ENCODE assay signal across 1 cellular context in the genomic region with DNA sequence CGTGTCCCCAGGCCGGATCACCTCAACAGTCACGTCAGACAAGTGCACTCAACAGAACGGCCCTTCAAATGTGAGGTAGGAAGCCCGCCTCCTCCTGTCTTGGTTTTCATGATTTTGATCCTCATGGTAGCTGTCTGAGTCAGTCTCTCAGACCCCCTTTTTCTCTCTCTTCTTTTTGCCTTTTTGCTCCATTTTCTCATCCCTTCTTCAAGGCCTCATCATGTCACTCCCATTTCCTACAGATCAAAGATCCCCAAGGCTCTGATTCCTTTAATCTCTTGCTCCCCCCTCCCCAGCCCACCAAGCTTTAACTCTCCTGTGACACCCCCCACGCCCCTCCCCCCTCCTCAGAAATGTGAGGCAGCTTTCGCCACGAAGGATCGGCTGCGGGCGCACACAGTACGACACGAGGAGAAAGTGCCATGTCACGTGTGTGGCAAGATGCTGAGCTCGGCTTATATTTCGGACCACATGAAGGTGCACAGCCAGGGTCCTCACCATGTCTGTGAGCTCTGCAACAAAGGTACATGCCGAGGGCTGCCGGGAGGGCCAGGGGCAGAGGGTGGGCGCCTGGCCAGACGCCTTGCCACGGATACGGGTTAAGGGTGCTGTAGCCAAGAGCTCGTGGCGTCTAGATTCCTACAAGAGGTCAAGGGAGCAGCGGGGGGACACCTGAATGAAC.
TF ChIP-seq lines count a peak whose summit lies in the region.

No MANE protein-coding gene starts in this region.

TF ChIP-seq in K562, 482 proteins besides CTCF, POLR2A, EP300 and RAD21 (continued from another document and continues in another):
- TF ChIP-seq ETV1 (tag; conservative IDR thresholded peaks at IDR 0.05; ENCODE audit: low read depth) (no peak), BRD9 (IDR thresholded peaks at IDR 0.05; ENCODE audit: low read depth, partially characterized antibody) (no peak), PHF21A (IDR thresholded peaks at IDR 0.05; ENCODE audit: borderline replicate concordance, low read depth) (no peak), ZNF551 (CRISPR knock-in tag; IDR thresholded peaks at IDR 0.05) (no peak), PHTF2 (CRISPR knock-in tag; IDR thresholded peaks at IDR 0.05) (no peak), ZNF165 (CRISPR knock-in tag; IDR thresholded peaks at IDR 0.05; ENCODE audit: borderline replicate concordance) (no peak), E2F3 (CRISPR knock-in tag; IDR thresholded peaks at IDR 0.05) (no peak), CEBPG (CRISPR knock-in tag; IDR thresholded peaks at IDR 0.05) (no peak), CEBPG (tag; conservative IDR thresholded peaks at IDR 0.05 in 1 of 2, IDR thresholded peaks at IDR 0.05 in 1 of 2) (no peak), SIN3B (IDR thresholded peaks at IDR 0.05; ENCODE audit: low read depth) (no peak), CBX2 (IDR thresholded peaks at IDR 0.05; ENCODE audit: insufficient read depth, low read length, poor library complexity, severe bottlenecking) (no peak), MCM3 (IDR thresholded peaks at IDR 0.05) (no peak), CREM (IDR thresholded peaks at IDR 0.05; ENCODE audit: low read depth) (no peak), ZNF212 (CRISPR knock-in tag; IDR thresholded peaks at IDR 0.05) (no peak), TCF7 (IDR thresholded peaks at IDR 0.05; ENCODE audit: borderline replicate concordance) (no peak), ZNF695 (CRISPR knock-in tag; IDR thresholded peaks at IDR 0.05) (no peak)
- TF ChIP-seq, protein P1, sequence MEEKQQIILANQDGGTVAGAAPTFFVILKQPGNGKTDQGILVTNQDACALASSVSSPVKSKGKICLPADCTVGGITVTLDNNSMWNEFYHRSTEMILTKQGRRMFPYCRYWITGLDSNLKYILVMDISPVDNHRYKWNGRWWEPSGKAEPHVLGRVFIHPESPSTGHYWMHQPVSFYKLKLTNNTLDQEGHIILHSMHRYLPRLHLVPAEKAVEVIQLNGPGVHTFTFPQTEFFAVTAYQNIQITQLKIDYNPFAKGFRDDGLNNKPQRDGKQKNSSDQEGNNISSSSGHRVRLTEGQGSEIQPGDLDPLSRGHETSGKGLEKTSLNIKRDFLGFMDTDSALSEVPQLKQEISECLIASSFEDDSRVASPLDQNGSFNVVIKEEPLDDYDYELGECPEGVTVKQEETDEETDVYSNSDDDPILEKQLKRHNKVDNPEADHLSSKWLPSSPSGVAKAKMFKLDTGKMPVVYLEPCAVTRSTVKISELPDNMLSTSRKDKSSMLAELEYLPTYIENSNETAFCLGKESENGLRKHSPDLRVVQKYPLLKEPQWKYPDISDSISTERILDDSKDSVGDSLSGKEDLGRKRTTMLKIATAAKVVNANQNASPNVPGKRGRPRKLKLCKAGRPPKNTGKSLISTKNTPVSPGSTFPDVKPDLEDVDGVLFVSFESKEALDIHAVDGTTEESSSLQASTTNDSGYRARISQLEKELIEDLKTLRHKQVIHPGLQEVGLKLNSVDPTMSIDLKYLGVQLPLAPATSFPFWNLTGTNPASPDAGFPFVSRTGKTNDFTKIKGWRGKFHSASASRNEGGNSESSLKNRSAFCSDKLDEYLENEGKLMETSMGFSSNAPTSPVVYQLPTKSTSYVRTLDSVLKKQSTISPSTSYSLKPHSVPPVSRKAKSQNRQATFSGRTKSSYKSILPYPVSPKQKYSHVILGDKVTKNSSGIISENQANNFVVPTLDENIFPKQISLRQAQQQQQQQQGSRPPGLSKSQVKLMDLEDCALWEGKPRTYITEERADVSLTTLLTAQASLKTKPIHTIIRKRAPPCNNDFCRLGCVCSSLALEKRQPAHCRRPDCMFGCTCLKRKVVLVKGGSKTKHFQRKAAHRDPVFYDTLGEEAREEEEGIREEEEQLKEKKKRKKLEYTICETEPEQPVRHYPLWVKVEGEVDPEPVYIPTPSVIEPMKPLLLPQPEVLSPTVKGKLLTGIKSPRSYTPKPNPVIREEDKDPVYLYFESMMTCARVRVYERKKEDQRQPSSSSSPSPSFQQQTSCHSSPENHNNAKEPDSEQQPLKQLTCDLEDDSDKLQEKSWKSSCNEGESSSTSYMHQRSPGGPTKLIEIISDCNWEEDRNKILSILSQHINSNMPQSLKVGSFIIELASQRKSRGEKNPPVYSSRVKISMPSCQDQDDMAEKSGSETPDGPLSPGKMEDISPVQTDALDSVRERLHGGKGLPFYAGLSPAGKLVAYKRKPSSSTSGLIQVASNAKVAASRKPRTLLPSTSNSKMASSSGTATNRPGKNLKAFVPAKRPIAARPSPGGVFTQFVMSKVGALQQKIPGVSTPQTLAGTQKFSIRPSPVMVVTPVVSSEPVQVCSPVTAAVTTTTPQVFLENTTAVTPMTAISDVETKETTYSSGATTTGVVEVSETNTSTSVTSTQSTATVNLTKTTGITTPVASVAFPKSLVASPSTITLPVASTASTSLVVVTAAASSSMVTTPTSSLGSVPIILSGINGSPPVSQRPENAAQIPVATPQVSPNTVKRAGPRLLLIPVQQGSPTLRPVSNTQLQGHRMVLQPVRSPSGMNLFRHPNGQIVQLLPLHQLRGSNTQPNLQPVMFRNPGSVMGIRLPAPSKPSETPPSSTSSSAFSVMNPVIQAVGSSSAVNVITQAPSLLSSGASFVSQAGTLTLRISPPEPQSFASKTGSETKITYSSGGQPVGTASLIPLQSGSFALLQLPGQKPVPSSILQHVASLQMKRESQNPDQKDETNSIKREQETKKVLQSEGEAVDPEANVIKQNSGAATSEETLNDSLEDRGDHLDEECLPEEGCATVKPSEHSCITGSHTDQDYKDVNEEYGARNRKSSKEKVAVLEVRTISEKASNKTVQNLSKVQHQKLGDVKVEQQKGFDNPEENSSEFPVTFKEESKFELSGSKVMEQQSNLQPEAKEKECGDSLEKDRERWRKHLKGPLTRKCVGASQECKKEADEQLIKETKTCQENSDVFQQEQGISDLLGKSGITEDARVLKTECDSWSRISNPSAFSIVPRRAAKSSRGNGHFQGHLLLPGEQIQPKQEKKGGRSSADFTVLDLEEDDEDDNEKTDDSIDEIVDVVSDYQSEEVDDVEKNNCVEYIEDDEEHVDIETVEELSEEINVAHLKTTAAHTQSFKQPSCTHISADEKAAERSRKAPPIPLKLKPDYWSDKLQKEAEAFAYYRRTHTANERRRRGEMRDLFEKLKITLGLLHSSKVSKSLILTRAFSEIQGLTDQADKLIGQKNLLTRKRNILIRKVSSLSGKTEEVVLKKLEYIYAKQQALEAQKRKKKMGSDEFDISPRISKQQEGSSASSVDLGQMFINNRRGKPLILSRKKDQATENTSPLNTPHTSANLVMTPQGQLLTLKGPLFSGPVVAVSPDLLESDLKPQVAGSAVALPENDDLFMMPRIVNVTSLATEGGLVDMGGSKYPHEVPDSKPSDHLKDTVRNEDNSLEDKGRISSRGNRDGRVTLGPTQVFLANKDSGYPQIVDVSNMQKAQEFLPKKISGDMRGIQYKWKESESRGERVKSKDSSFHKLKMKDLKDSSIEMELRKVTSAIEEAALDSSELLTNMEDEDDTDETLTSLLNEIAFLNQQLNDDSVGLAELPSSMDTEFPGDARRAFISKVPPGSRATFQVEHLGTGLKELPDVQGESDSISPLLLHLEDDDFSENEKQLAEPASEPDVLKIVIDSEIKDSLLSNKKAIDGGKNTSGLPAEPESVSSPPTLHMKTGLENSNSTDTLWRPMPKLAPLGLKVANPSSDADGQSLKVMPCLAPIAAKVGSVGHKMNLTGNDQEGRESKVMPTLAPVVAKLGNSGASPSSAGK (IDR thresholded peaks at IDR 0.05) = peak; percentile 70
- TF ChIP-seq, protein P2, sequence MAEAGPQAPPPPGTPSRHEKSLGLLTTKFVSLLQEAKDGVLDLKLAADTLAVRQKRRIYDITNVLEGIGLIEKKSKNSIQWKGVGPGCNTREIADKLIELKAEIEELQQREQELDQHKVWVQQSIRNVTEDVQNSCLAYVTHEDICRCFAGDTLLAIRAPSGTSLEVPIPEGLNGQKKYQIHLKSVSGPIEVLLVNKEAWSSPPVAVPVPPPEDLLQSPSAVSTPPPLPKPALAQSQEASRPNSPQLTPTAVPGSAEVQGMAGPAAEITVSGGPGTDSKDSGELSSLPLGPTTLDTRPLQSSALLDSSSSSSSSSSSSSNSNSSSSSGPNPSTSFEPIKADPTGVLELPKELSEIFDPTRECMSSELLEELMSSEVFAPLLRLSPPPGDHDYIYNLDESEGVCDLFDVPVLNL (CRISPR knock-in tag; IDR thresholded peaks at IDR 0.05; ENCODE audit: low read depth) = 0 out of 2 replicates have a peak, but pooled peaks have one; percentile 18
- TF ChIP-seq, protein P3, sequence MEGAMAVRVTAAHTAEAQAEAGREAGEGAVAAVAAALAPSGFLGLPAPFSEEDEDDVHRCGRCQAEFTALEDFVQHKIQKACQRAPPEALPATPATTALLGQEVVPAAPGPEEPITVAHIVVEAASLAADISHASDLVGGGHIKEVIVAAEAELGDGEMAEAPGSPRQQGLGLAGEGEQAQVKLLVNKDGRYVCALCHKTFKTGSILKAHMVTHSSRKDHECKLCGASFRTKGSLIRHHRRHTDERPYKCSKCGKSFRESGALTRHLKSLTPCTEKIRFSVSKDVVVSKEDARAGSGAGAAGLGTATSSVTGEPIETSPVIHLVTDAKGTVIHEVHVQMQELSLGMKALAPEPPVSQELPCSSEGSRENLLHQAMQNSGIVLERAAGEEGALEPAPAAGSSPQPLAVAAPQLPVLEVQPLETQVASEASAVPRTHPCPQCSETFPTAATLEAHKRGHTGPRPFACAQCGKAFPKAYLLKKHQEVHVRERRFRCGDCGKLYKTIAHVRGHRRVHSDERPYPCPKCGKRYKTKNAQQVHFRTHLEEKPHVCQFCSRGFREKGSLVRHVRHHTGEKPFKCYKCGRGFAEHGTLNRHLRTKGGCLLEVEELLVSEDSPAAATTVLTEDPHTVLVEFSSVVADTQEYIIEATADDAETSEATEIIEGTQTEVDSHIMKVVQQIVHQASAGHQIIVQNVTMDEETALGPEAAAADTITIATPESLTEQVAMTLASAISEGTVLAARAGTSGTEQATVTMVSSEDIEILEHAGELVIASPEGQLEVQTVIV (CRISPR knock-in tag; IDR thresholded peaks at IDR 0.05; ENCODE audit: borderline replicate concordance) = no peak
- TF ChIP-seq, protein P4, sequence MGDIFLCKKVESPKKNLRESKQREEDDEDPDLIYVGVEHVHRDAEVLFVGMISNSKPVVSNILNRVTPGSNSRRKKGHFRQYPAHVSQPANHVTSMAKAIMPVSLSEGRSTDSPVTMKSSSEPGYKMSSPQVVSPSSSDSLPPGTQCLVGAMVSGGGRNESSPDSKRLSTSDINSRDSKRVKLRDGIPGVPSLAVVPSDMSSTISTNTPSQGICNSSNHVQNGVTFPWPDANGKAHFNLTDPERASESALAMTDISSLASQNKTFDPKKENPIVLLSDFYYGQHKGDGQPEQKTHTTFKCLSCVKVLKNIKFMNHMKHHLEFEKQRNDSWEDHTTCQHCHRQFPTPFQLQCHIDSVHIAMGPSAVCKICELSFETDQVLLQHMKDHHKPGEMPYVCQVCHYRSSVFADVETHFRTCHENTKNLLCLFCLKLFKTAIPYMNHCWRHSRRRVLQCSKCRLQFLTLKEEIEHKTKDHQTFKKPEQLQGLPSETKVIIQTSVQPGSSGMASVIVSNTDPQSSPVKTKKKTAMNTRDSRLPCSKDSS (IDR thresholded peaks at IDR 0.05; ENCODE audit: low read depth, partially characterized antibody) = no peak
- TF ChIP-seq, protein P5, sequence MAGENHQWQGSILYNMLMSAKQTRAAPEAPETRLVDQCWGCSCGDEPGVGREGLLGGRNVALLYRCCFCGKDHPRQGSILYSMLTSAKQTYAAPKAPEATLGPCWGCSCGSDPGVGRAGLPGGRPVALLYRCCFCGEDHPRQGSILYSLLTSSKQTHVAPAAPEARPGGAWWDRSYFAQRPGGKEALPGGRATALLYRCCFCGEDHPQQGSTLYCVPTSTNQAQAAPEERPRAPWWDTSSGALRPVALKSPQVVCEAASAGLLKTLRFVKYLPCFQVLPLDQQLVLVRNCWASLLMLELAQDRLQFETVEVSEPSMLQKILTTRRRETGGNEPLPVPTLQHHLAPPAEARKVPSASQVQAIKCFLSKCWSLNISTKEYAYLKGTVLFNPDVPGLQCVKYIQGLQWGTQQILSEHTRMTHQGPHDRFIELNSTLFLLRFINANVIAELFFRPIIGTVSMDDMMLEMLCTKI (IDR thresholded peaks at IDR 0.05; ENCODE audit: partially characterized antibody) = no peak
- TF ChIP-seq, protein P6, sequence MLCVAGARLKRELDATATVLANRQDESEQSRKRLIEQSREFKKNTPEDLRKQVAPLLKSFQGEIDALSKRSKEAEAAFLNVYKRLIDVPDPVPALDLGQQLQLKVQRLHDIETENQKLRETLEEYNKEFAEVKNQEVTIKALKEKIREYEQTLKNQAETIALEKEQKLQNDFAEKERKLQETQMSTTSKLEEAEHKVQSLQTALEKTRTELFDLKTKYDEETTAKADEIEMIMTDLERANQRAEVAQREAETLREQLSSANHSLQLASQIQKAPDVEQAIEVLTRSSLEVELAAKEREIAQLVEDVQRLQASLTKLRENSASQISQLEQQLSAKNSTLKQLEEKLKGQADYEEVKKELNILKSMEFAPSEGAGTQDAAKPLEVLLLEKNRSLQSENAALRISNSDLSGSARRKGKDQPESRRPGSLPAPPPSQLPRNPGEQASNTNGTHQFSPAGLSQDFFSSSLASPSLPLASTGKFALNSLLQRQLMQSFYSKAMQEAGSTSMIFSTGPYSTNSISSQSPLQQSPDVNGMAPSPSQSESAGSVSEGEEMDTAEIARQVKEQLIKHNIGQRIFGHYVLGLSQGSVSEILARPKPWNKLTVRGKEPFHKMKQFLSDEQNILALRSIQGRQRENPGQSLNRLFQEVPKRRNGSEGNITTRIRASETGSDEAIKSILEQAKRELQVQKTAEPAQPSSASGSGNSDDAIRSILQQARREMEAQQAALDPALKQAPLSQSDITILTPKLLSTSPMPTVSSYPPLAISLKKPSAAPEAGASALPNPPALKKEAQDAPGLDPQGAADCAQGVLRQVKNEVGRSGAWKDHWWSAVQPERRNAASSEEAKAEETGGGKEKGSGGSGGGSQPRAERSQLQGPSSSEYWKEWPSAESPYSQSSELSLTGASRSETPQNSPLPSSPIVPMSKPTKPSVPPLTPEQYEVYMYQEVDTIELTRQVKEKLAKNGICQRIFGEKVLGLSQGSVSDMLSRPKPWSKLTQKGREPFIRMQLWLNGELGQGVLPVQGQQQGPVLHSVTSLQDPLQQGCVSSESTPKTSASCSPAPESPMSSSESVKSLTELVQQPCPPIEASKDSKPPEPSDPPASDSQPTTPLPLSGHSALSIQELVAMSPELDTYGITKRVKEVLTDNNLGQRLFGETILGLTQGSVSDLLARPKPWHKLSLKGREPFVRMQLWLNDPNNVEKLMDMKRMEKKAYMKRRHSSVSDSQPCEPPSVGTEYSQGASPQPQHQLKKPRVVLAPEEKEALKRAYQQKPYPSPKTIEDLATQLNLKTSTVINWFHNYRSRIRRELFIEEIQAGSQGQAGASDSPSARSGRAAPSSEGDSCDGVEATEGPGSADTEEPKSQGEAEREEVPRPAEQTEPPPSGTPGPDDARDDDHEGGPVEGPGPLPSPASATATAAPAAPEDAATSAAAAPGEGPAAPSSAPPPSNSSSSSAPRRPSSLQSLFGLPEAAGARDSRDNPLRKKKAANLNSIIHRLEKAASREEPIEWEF (CRISPR knock-in tag; IDR thresholded peaks at IDR 0.05) = no peak
